In the genomic region with DNA sequence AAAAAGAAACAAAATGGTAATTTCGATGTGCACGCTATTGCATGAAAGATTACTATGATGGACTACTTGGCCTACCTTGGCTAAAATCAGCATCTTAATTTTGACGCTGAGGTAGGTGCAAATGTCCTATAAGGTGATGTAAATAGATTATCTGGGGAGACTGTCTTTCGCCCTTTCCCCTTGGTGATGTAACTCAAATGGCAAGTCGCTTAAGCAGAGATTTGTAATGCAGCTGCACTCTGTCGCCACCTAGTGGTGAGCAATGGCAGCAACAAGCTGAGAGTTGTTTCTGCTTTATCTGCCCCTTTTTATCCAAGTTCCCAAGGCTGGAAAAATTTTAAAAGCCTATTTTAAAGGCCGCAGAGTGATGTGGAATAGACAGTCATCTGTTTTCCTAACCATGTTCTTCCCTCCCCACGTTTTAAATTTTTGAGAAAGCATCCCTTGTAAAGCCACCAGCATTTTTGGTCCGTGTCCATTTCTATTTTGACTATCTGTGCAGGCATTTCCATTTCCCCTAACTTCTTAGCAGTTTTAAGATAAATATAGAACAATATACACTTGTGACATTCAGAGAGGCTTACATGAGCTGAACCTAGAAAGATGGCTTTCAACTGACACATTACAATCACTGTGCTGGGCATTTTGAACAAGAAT, we compare ENCODE assay signal across 8 cellular contexts.
DNase-seq lines count a peak whose midpoint lies in the region; ATAC-seq and TF ChIP-seq lines count a peak whose summit lies in the region.

No MANE protein-coding gene starts in this region.

- WGBS in prostate gland = 36% methylated on average over 9 of the region's 9 CpGs

- no peak overlapping the region for H3K4me3 Mint-ChIP-seq in Caco-2 (ENCODE audit: unreplicated experiment)
- H3K4me3 Mint-ChIP-seq in activated naive CD8-positive, alpha-beta T cell treated with anti-CD3 and anti-CD28 coated beads, Interleukin-2, amount 10 ng/mL, durations not matched to agents 7 days and 5 days = no peak overlapping the region

- TF ChIP-seq CTCF in Caco-2 (IDR thresholded peaks at IDR 0.05; ENCODE audit: insufficient read depth in 1 of 2, low read depth in 1 of 2, low read length in 1 of 2, severe bottlenecking in 1 of 2, unreplicated experiment in 1 of 2) (peak; percentile 86 to 88), LNCaP clone FGC (IDR thresholded peaks at IDR 0.05; ENCODE audit: control insufficient read depth, extremely low read depth, insufficient read depth) (peak; percentile 96), prostate gland (IDR thresholded peaks at IDR 0.05) (peak; percentile 93 to 98 (median 96)), vagina (IDR thresholded peaks at IDR 0.05) (peak; percentile 93 to 98 (median 97))

- H3K27ac ChIP-seq in prostate gland (no peak overlapping the region), vagina (peak overlapping the region; percentile 17)

- POLR2A ChIA-PET in Caco-2 (lab: Charles Lee) = interaction anchor here (1.1 kb wide), 1 partner anchor 62 kb away, joined by 8 read pairs; a partner anchor contains a TSS
- POLR2A ChIA-PET in activated naive CD8-positive, alpha-beta T cell treated with anti-CD3 and anti-CD28 coated beads, Interleukin-2, amount 10 ng/mL, durations not matched to agents 7 days and 5 days (lab: Charles Lee) = no interaction called here

- H3K4me1 ChIP-seq in Caco-2 = no peaks in the 10 kb centered on the region
- H3K4me1 ChIP-seq in prostate gland (replicated peaks) = no peaks in the 10 kb centered on the region
- H3K4me1 ChIP-seq in vagina = no peaks in the 10 kb centered on the region

- no TSS peak for BruUV-seq in Caco-2 (replicated peaks; lab: Mats Ljungman, UMichigan)

- no peaks in the 10 kb centered on the region for H3K27me3 ChIP-seq in Caco-2 (replicated peaks; ENCODE audit: control insufficient read depth, insufficient read depth, low read length)
- H3K27me3 ChIP-seq in prostate gland (replicated peaks; ENCODE audit: insufficient read depth) = no peaks in the 10 kb centered on the region
- H3K27me3 ChIP-seq in vagina = no peaks in the 10 kb centered on the region

- H3K27ac Mint-ChIP-seq in Caco-2 (ENCODE audit: unreplicated experiment) = no peak overlapping the region
- no peak overlapping the region for H3K27ac Mint-ChIP-seq in activated naive CD8-positive, alpha-beta T cell treated with anti-CD3 and anti-CD28 coated beads, Interleukin-2, amount 10 ng/mL, durations not matched to agents 7 days and 5 days

- ATAC-seq in GM21526 (IDR thresholded peaks at IDR 0.05; ENCODE audit: low FRiP score, unreplicated experiment) = peak; percentile 72
- ATAC-seq in activated naive CD8-positive, alpha-beta T cell treated with anti-CD3 and anti-CD28 coated beads, Interleukin-2, amount 10 ng/mL, durations not matched to agents 7 days and 5 days (ENCODE audit: low read depth) = no peak
- peak; percentile 76 for ATAC-seq in Right ventricle myocardium superior (ENCODE audit: poor library complexity)

- H3K4me1 Mint-ChIP-seq in Caco-2 (ENCODE audit: low read depth, unreplicated experiment) = no peaks in the 10 kb centered on the region
- H3K4me1 Mint-ChIP-seq in activated naive CD8-positive, alpha-beta T cell treated with anti-CD3 and anti-CD28 coated beads, Interleukin-2, amount 10 ng/mL, durations not matched to agents 7 days and 5 days = peaks cover 3% of the 10 kb centered on the region

- H3K27me3 Mint-ChIP-seq in Caco-2 (ENCODE audit: insufficient read depth, unreplicated experiment) = no peaks in the 10 kb centered on the region
- peaks cover 16% of the 10 kb centered on the region for H3K27me3 Mint-ChIP-seq in activated naive CD8-positive, alpha-beta T cell treated with anti-CD3 and anti-CD28 coated beads, Interleukin-2, amount 10 ng/mL, durations not matched to agents 7 days and 5 days

- H3K36me3 ChIP-seq in Caco-2 (ENCODE audit: control insufficient read depth, insufficient read depth, low read length) = no peaks in the 10 kb centered on the region
- H3K36me3 ChIP-seq in prostate gland = no peaks in the 10 kb centered on the region
- no peaks in the 10 kb centered on the region for H3K36me3 ChIP-seq in vagina

- DNase-seq in Caco-2 (peak; percentile 55 to 73), LNCaP clone FGC (ENCODE audit: low read depth) (peak; percentile 50), SKM-1 (lab: John Stamatoyannopoulos, UW; ENCODE audit: unreplicated experiment) (peak; percentile 36), Right ventricle myocardium superior (peak; percentile 79), prostate gland (ENCODE audit: low spot score) (peak; percentile 57), vagina (ENCODE audit: extremely low spot score in 2 of 2) (no peak)
- peak; percentile 63 for DNase-seq in activated naive CD8-positive, alpha-beta T cell treated with anti-CD3 and anti-CD28 coated beads, Interleukin-2, amount 10 ng/mL, durations not matched to agents 7 days and 5 days

- intact Hi-C loops in Caco-2 (cut with micrococcal nuclease; ENCODE audit: unreplicated experiment) (loop anchor here (1.0 to 5.0 kb wide), 5 partner anchors 60 to 441 kb away; a partner anchor contains a TSS), Right ventricle myocardium superior (cut with DNase I) (loop anchor here (5.0 to 10.0 kb wide), 3 partner anchors 63 to 193 kb away; a partner anchor contains a TSS), prostate gland (cut with DNase I) (loop anchor here (1.0 to 10.0 kb wide), 2 partner anchors 126 to 203 kb away; a partner anchor contains a TSS), vagina (cut with DNase I) (loop anchor here (5.0 to 10.0 kb wide), 2 partner anchors 63 to 125 kb away; a partner anchor contains a TSS)

- CTCF ChIA-PET in Caco-2 (lab: Charles Lee) = interaction anchor here (0.7 to 1.6 kb wide), 4 partner anchors 61 to 440 kb away, joined by 3 to 9 read pairs (median 6); a partner anchor contains a TSS

- TF ChIP-seq POLR2A in prostate gland (IDR thresholded peaks at IDR 0.05) (no peak), vagina (IDR thresholded peaks at IDR 0.05) (no peak)

- no peaks in the 10 kb centered on the region for H3K9me3 ChIP-seq in Caco-2
- no peaks in the 10 kb centered on the region for H3K9me3 ChIP-seq in prostate gland
- H3K9me3 ChIP-seq in vagina = no peaks in the 10 kb centered on the region

- peaks cover 12% of the 10 kb centered on the region for H3K36me3 Mint-ChIP-seq in Caco-2 (ENCODE audit: insufficient read depth, unreplicated experiment)
- H3K36me3 Mint-ChIP-seq in activated naive CD8-positive, alpha-beta T cell treated with anti-CD3 and anti-CD28 coated beads, Interleukin-2, amount 10 ng/mL, durations not matched to agents 7 days and 5 days = no peaks in the 10 kb centered on the region

- H3K4me3 ChIP-seq in Caco-2 (ENCODE audit: low read depth, low read length) (no peak overlapping the region), LNCaP clone FGC (ENCODE audit: low read depth, low read length) (no peak overlapping the region), prostate gland (no peak overlapping the region), vagina (no peak overlapping the region)

- no peaks in the 10 kb centered on the region for H3K9me3 Mint-ChIP-seq in Caco-2 (ENCODE audit: unreplicated experiment)
- H3K9me3 Mint-ChIP-seq in activated naive CD8-positive, alpha-beta T cell treated with anti-CD3 and anti-CD28 coated beads, Interleukin-2, amount 10 ng/mL, durations not matched to agents 7 days and 5 days = no peaks in the 10 kb centered on the region

Comparison
In these comparisons a context has a peak if more than half of its experiments do, and no peak if none do; other contexts are left out.
1. DNase-seq: peak in Caco-2 (2 of 2), LNCaP clone FGC (single experiment), SKM-1 (single experiment), activated naive CD8-positive, alpha-beta T cell treated with anti-CD3 and anti-CD28 coated beads, Interleukin-2, amount 10 ng/mL, durations not matched to agents 7 days and 5 days (single experiment), Right ventricle myocardium superior (single experiment) and prostate gland (single experiment); none in vagina (0 of 2).
2. Peak in every context shown above with its lines, with median percentiles within 50 percentile points of each other: CTCF ChIP-seq.